8 cellular contexts compared by ENCODE assay signal in genomic region chr10:71851630-71852095, GRCh38. TPM values are rescaled to one million over a fixed set of nuclear protein-coding genes. Genes with fewer than 3 reads are reported as not detected.
DNase-seq lines count a peak whose midpoint lies in the region; ATAC-seq, FAIRE-seq and TF ChIP-seq lines count a peak whose summit lies in the region.
"Not testable (repeated sequence)": the region's sequence is repeated elsewhere in the genome, so short reads cannot be mapped to it uniquely, and the experiment has no call there.

No MANE protein-coding gene starts in this region.

- H3K27me3 ChIP-seq in HUES48 (ENCODE audit: control insufficient read depth, insufficient read depth, low read length); SU-DHL-6 (ENCODE audit: low read length); astrocyte (ENCODE audit: insufficient read depth, low read length); skeletal muscle tissue (ENCODE audit: control insufficient read depth in 3 of 3, insufficient read depth in 3 of 3, low read length in 3 of 3): not testable (repeated sequence)

- H3K9me3 Mint-ChIP-seq in astrocyte (ENCODE audit: unreplicated experiment): not testable (repeated sequence)

- H2AFZ ChIP-seq in SU-DHL-6 (ENCODE audit: low read depth, low read length, severe bottlenecking): peak overlapping the region; percentile 83
- peak overlapping the region; percentile 53 for H2AFZ ChIP-seq in astrocyte (ENCODE audit: low read depth, low read length)

- not testable (repeated sequence) for H4K20me1 ChIP-seq in SU-DHL-6 (ENCODE audit: low read depth, low read length)
- H4K20me1 ChIP-seq in astrocyte (ENCODE audit: insufficient read depth, low read length): peaks cover 41% of the 10 kb centered on the region

- H3K36me3 ChIP-seq in HUES48 (ENCODE audit: control insufficient read depth, insufficient read depth, low read length); SU-DHL-6 (ENCODE audit: low read length); astrocyte (ENCODE audit: insufficient read depth, low read length); mucosa of descending colon (ENCODE audit: low read depth); skeletal muscle tissue (ENCODE audit: control insufficient read depth in 3 of 3, insufficient read depth in 3 of 3, low read length in 3 of 3): not testable (repeated sequence)

- H3F3A ChIP-seq in SU-DHL-6 (ENCODE audit: insufficient read depth): not testable (repeated sequence)

- POLR2A ChIA-PET in AG04449 (lab: Yijun Ruan, JAX): interaction anchor here (0.7 to 2.0 kb wide), 9 partner anchors 9 to 469 kb away, joined by 3 to 47 read pairs (median 3); partner anchors contain the start of gene VSIR

- intact Hi-C loops in mucosa of descending colon (cut with DNase I, micrococcal nuclease): not testable (repeated sequence)

- H3K4me3 Mint-ChIP-seq in astrocyte (ENCODE audit: unreplicated experiment): peak overlapping the region; percentile 99

- H3K27ac ChIP-seq in HUES48 (ENCODE audit: low read depth, low read length): peak overlapping the region; percentile 24
- H3K27ac ChIP-seq in SU-DHL-6 (ENCODE audit: low read depth, low read length); astrocyte (ENCODE audit: low read depth, low read length): not testable (repeated sequence)
- H3K27ac ChIP-seq in skeletal muscle tissue (ENCODE audit: low read depth, low read length): peak overlapping the region; percentile 99

- DNase-seq in AG04449 (ENCODE audit: low read depth, low spot score); astrocyte (ENCODE audit: low read depth); fibroblast of the aortic adventitia (ENCODE audit: low read depth): not testable (repeated sequence)
- peak; percentile 32 to 67 (median 58) for DNase-seq in mucosa of descending colon

- peak; percentile 14 for ATAC-seq in GM19351 (IDR thresholded peaks at IDR 0.05; ENCODE audit: unreplicated experiment)
- ATAC-seq in mucosa of descending colon: not testable (repeated sequence)

- not testable (repeated sequence) for H3K9me3 ChIP-seq in HUES48 (ENCODE audit: control insufficient read depth, insufficient read depth, low read length); SU-DHL-6 (ENCODE audit: insufficient read depth, low read length); astrocyte (ENCODE audit: insufficient read depth, low read depth, low read length); mucosa of descending colon; skeletal muscle tissue (ENCODE audit: control insufficient read depth in 3 of 3, low read length in 3 of 3)

- peak overlapping the region; percentile 56 for H3K4me2 ChIP-seq in SU-DHL-6 (ENCODE audit: low read depth, low read length, poor library complexity, severe bottlenecking)
- H3K4me2 ChIP-seq in astrocyte (ENCODE audit: low read length): peak overlapping the region; percentile 84

- H3K36me3 Mint-ChIP-seq in astrocyte (ENCODE audit: low read depth, unreplicated experiment): not testable (repeated sequence)

- not testable (repeated sequence) for TF ChIP-seq CTCF in AG04449 (IDR thresholded peaks at IDR 0.05; ENCODE audit: insufficient read depth, low read length, missing control alignments); SU-DHL-6 (IDR thresholded peaks at IDR 0.05; ENCODE audit: insufficient read depth, low read length, poor library complexity, severe bottlenecking); astrocyte (IDR thresholded peaks at IDR 0.05; ENCODE audit: insufficient read depth, low read depth, low read length); fibroblast of the aortic adventitia (IDR thresholded peaks at IDR 0.05; ENCODE audit: insufficient read depth, low read length); mucosa of descending colon (IDR thresholded peaks at IDR 0.05)

- not testable (repeated sequence) for H3K27me3 Mint-ChIP-seq in astrocyte (ENCODE audit: low read depth, unreplicated experiment)

- H3K4me3 ChIP-seq in AG04449 (ENCODE audit: low read depth, low read length) (peak overlapping the region; percentile 32), HUES48 (ENCODE audit: low read depth, low read length) (peak overlapping the region; percentile 86; the same call in 1 of the 2 replicates), SU-DHL-6 (ENCODE audit: insufficient read depth, low read length, poor library complexity, severe bottlenecking) (peak overlapping the region; percentile 84), astrocyte (ENCODE audit: insufficient read depth, low read depth, low read length) (peak overlapping the region; percentile 13), fibroblast of the aortic adventitia (ENCODE audit: low read depth, low read length) (peak overlapping the region; percentile 31), skeletal muscle tissue (ENCODE audit: low read length in 3 of 3) (peak overlapping the region; percentile 58 to 67 (median 59))
- H3K4me3 ChIP-seq in mucosa of descending colon: not testable (repeated sequence)

- not testable (repeated sequence) for H3K9ac ChIP-seq in HUES48 (ENCODE audit: low read depth, low read length)
- peak overlapping the region; percentile 83; the same call in 1 of the 2 replicates for H3K9ac ChIP-seq in SU-DHL-6 (ENCODE audit: low read length)
- H3K9ac ChIP-seq in astrocyte (ENCODE audit: low read length): peak overlapping the region; percentile 96
- H3K9ac ChIP-seq in skeletal muscle tissue (ENCODE audit: low read depth in 1 of 3, low read length in 3 of 3): peak overlapping the region; percentile 61 to 100 (median 78)

- H3K4me1 ChIP-seq in HUES48 (ENCODE audit: control insufficient read depth, insufficient read depth, low read length) (peaks cover 16% of the 10 kb centered on the region; the same call in 1 of the 2 replicates), astrocyte (ENCODE audit: insufficient read depth, low read length) (peaks cover 22% of the 10 kb centered on the region), skeletal muscle tissue (ENCODE audit: control insufficient read depth in 3 of 3, insufficient read depth in 3 of 3, low read length in 3 of 3) (peaks cover 25 to 35% (median 29%) of the 10 kb centered on the region in 3 donors)
- not testable (repeated sequence) for H3K4me1 ChIP-seq in mucosa of descending colon (ENCODE audit: low read depth)

- H3K27ac Mint-ChIP-seq in astrocyte (ENCODE audit: unreplicated experiment): peak overlapping the region; percentile 69

- CTCF ChIA-PET in AG04449 (lab: Yijun Ruan, JAX): interaction anchor here (0.6 to 2.4 kb wide), 3 partner anchors 8 to 45 kb away, joined by 3 to 14 read pairs (median 4); no protein-coding TSS in a partner anchor

- H3K79me2 ChIP-seq in SU-DHL-6 (ENCODE audit: insufficient read depth, low read length) (peaks cover 19% of the 10 kb centered on the region; the same call in 1 of the 2 replicates), astrocyte (ENCODE audit: insufficient read depth, low read length) (peaks cover 44% of the 10 kb centered on the region)

- FAIRE-seq in astrocyte (lab: Jason Lieb, UNC): not testable (repeated sequence)

- H3K9me2 ChIP-seq in SU-DHL-6 (replicated peaks; ENCODE audit: insufficient read depth, low read length): not testable (repeated sequence)

- H3K4me1 Mint-ChIP-seq in astrocyte (ENCODE audit: low read depth, unreplicated experiment): peaks cover 23% of the 10 kb centered on the region

RNA-seq across cellular contexts. Expression of gene PSAP, which starts 0.6 kb away (rescaled TPM):
- 1,120 and 1,191 TPM in 2 replicates for total RNA-seq in astrocyte
- 615 and 2,167 TPM in 2 replicates for total RNA-seq in fibroblast of the aortic adventitia (ENCODE audit: low replicate concordance)
- 100 to 1,000 TPM; 561 to 810 (median 653) TPM for total RNA-seq in mucosa of descending colon
- total RNA-seq in skeletal muscle tissue: 369 TPM
